1 cellular context compared by ENCODE assay signal in the genomic region with DNA sequence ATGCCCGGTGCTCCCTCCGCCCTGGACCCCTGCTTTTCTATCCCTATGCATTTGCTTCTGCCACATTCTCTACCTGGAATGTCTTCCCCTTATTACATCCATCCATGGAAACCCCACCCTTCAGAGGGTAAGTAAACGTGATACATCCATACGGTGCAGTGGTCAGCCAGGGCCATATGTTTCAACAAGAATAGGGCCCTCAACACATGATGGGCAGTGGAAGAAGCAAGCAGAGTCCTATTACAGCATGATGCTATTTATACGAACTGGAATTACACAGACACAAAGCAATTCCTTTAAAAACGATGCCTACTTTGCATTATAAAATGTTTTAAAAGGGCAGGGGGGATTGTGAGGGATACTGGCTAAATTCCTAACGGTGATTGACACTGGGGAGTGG.
TF ChIP-seq lines count a peak whose summit lies in the region.

No MANE protein-coding gene starts in this region.

TF ChIP-seq in GM23338, 12 proteins besides CTCF, POLR2A, EP300 and RAD21 (continued from another document):
- TF ChIP-seq, protein P1, sequence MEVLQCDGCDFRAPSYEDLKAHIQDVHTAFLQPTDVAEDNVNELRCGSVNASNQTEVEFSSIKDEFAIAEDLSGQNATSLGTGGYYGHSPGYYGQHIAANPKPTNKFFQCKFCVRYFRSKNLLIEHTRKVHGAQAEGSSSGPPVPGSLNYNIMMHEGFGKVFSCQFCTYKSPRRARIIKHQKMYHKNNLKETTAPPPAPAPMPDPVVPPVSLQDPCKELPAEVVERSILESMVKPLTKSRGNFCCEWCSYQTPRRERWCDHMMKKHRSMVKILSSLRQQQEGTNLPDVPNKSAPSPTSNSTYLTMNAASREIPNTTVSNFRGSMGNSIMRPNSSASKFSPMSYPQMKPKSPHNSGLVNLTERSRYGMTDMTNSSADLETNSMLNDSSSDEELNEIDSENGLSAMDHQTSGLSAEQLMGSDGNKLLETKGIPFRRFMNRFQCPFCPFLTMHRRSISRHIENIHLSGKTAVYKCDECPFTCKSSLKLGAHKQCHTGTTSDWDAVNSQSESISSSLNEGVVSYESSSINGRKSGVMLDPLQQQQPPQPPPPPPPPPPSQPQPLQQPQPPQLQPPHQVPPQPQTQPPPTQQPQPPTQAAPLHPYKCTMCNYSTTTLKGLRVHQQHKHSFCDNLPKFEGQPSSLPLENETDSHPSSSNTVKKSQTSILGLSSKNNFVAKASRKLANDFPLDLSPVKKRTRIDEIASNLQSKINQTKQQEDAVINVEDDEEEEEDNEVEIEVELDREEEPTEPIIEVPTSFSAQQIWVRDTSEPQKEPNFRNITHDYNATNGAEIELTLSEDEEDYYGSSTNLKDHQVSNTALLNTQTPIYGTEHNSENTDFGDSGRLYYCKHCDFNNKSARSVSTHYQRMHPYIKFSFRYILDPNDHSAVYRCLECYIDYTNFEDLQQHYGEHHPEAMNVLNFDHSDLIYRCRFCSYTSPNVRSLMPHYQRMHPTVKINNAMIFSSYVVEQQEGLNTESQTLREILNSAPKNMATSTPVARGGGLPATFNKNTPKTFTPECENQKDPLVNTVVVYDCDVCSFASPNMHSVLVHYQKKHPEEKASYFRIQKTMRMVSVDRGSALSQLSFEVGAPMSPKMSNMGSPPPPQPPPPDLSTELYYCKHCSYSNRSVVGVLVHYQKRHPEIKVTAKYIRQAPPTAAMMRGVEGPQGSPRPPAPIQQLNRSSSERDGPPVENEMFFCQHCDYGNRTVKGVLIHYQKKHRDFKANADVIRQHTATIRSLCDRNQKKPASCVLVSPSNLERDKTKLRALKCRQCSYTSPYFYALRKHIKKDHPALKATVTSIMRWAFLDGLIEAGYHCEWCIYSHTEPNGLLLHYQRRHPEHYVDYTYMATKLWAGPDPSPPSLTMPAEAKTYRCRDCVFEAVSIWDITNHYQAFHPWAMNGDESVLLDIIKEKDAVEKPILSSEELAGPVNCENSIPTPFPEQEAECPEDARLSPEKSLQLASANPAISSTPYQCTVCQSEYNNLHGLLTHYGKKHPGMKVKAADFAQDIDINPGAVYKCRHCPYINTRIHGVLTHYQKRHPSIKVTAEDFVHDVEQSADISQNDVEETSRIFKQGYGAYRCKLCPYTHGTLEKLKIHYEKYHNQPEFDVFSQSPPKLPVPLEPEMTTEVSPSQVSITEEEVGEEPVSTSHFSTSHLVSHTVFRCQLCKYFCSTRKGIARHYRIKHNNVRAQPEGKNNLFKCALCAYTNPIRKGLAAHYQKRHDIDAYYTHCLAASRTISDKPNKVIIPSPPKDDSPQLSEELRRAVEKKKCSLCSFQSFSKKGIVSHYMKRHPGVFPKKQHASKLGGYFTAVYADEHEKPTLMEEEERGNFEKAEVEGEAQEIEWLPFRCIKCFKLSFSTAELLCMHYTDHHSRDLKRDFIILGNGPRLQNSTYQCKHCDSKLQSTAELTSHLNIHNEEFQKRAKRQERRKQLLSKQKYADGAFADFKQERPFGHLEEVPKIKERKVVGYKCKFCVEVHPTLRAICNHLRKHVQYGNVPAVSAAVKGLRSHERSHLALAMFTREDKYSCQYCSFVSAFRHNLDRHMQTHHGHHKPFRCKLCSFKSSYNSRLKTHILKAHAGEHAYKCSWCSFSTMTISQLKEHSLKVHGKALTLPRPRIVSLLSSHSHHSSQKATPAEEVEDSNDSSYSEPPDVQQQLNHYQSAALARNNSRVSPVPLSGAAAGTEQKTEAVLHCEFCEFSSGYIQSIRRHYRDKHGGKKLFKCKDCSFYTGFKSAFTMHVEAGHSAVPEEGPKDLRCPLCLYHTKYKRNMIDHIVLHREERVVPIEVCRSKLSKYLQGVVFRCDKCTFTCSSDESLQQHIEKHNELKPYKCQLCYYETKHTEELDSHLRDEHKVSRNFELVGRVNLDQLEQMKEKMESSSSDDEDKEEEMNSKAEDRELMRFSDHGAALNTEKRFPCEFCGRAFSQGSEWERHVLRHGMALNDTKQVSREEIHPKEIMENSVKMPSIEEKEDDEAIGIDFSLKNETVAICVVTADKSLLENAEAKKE (CRISPR knock-in tag; IDR thresholded peaks at IDR 0.05), result no peak
- TF ChIP-seq JUNB (IDR thresholded peaks at IDR 0.05; ENCODE audit: unreplicated experiment) (no peak), STAT1 (IDR thresholded peaks at IDR 0.05; ENCODE audit: unreplicated experiment) (no peak), CREB1 (CRISPR knock-in tag; IDR thresholded peaks at IDR 0.05; ENCODE audit: low read depth) (no peak), ZNF331 (CRISPR knock-in tag; IDR thresholded peaks at IDR 0.05; ENCODE audit: low read depth) (no peak), EZH2 (IDR thresholded peaks at IDR 0.05; ENCODE audit: low read depth, unreplicated experiment) (no peak), NANOG (IDR thresholded peaks at IDR 0.05; ENCODE audit: borderline replicate concordance) (no peak), EZH2phosphoT487 (IDR thresholded peaks at IDR 0.05; ENCODE audit: unreplicated experiment) (no peak), ZNF114 (CRISPR knock-in tag; IDR thresholded peaks at IDR 0.05) (no peak), POLR2AphosphoS5 (IDR thresholded peaks at IDR 0.05; ENCODE audit: low read depth) (no peak)
- TF ChIP-seq, protein P2, sequence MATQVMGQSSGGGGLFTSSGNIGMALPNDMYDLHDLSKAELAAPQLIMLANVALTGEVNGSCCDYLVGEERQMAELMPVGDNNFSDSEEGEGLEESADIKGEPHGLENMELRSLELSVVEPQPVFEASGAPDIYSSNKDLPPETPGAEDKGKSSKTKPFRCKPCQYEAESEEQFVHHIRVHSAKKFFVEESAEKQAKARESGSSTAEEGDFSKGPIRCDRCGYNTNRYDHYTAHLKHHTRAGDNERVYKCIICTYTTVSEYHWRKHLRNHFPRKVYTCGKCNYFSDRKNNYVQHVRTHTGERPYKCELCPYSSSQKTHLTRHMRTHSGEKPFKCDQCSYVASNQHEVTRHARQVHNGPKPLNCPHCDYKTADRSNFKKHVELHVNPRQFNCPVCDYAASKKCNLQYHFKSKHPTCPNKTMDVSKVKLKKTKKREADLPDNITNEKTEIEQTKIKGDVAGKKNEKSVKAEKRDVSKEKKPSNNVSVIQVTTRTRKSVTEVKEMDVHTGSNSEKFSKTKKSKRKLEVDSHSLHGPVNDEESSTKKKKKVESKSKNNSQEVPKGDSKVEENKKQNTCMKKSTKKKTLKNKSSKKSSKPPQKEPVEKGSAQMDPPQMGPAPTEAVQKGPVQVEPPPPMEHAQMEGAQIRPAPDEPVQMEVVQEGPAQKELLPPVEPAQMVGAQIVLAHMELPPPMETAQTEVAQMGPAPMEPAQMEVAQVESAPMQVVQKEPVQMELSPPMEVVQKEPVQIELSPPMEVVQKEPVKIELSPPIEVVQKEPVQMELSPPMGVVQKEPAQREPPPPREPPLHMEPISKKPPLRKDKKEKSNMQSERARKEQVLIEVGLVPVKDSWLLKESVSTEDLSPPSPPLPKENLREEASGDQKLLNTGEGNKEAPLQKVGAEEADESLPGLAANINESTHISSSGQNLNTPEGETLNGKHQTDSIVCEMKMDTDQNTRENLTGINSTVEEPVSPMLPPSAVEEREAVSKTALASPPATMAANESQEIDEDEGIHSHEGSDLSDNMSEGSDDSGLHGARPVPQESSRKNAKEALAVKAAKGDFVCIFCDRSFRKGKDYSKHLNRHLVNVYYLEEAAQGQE (IDR thresholded peaks at IDR 0.05; ENCODE audit: unreplicated experiment), result no peak
